In the genomic region with DNA sequence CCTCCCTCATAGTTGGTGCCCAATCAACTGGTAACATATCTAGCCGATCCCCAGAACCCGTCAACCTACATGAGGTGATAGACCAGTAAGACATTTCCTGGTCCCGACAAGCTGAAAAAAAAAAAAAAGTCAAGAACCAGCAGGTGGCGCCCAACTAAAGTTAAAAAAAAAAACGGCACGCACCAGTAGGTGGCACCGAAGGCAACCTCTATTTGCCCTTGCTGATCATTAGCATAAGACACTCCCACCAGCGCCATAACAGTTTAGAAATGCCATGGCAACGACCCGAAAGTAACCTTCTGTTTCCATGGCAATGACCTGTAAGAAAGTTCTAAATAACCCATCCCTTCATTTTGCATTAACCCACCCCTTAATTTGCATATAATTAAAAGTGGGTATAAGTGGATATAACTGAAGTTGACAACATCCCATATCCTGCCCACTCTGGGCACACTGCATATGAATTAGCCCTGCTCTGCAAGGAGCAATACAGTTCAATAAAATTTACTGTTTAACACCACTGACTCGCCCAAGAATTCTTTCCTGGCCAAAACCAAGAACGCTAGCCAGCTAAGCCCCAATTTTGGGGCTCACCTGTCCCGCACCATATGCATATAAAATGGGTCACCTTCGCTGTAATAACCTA, we compare ENCODE assay signal across 8 cellular contexts.
A peak's percentile ranks its signal among the peaks of the same experiment; 100 is the strongest.
DNase-seq lines count a peak whose midpoint lies in the region; ATAC-seq, FAIRE-seq and TF ChIP-seq lines count a peak whose summit lies in the region.

No MANE protein-coding gene starts in this region.

- in situ Hi-C loops in K562 (cut with MboI) = no loop called here

- H3K4me3 ChIP-seq in K562 = no peak overlapping the region
- H3K4me3 ChIP-seq in stomach = no peak overlapping the region

- FAIRE-seq in K562 (lab: Jason Lieb, UNC) = no peak

- H2AFZ ChIP-seq in K562 (ENCODE audit: low read depth, low read length) = no peak overlapping the region

- CTCF ChIA-PET in RWPE1 (lab: Yijun Ruan, JAX) (interaction anchor here (0.6 to 1.4 kb wide), 6 partner anchors 15 to 1711 kb away, joined by 3 to 5 read pairs (median 4); no protein-coding TSS in a partner anchor), K562 (lab: Yijun Ruan, JAX; ENCODE audit: low intra/inter-chr PET ratio) (interaction anchor here (0.6 to 1.0 kb wide), 7 partner anchors 282 to 1164 kb away, joined by 3 to 5 read pairs (median 4); no protein-coding TSS in a partner anchor)

- TF ChIP-seq POLR2A in K562 (conservative IDR thresholded peaks at IDR 0.05) (no peak), stomach (IDR thresholded peaks at IDR 0.05) (no peak)

- no peaks in the 10 kb centered on the region for H4K20me1 ChIP-seq in K562 (replicated peaks; ENCODE audit: control insufficient read depth, insufficient read depth, low read length)

- POLR2A ChIA-PET in RWPE1 (lab: Yijun Ruan, JAX; ENCODE audit: low non-redundant PET) (no interaction called here), K562 (lab: Yijun Ruan, JAX) (no interaction called here)

- H3K27ac ChIP-seq in RWPE1 = no peak overlapping the region
- no peak overlapping the region for H3K27ac ChIP-seq in K562 (ENCODE audit: extremely low read depth, low read depth, low read length)
- no peak overlapping the region for H3K27ac ChIP-seq in stomach

- H3K4me1 ChIP-seq in K562 (replicated peaks in 1 of 2; ENCODE audit: control insufficient read depth in 2 of 2, insufficient read depth in 2 of 2, low read length in 2 of 2) = no peaks in the 10 kb centered on the region
- no peaks in the 10 kb centered on the region for H3K4me1 ChIP-seq in stomach

- DNase-seq in activated effector memory CD4-positive, alpha-beta T cell treated with anti-CD3 and anti-CD28 coated beads, Interleukin-2, amount 50 U/mL, for 16 hours = peak; percentile 63
- no peak for DNase-seq in activated effector memory CD4-positive, alpha-beta T cell treated with Interleukin-2 at 50 U/mL for 16 hours
- peak; percentile 80 for DNase-seq in HT-29 (ENCODE audit: low spot score)
- peak; percentile 3 for DNase-seq in RWPE1 (ENCODE audit: low spot score)
- peak; percentile 14 to 57 (median 25) for DNase-seq in K562 (ENCODE audit: extremely low read depth in 1 of 4, low spot score in 3 of 4)
- peak; percentile 3 for DNase-seq in kidney glomerular epithelial cell (lab: John Stamatoyannopoulos, UW)
- DNase-seq in stomach = peak; percentile 27

- H3K27me3 ChIP-seq in K562 (ENCODE audit: control insufficient read depth in 2 of 2, insufficient read depth in 2 of 2, low read length in 2 of 2) (no peaks in the 10 kb centered on the region), stomach (no peaks in the 10 kb centered on the region)

- H3K9me1 ChIP-seq in K562 (ENCODE audit: control insufficient read depth, insufficient read depth, low read length) = no peaks in the 10 kb centered on the region

- no TSS peak for BruUV-seq in K562 (replicated peaks; lab: Mats Ljungman, UMichigan)

- H3K9me3 ChIP-seq in K562 (replicated peaks; ENCODE audit: control insufficient read depth, insufficient read depth, low read depth, low read length) (no peaks in the 10 kb centered on the region), stomach (no peaks in the 10 kb centered on the region)

- ATAC-seq in GM21717 (IDR thresholded peaks at IDR 0.05; ENCODE audit: unreplicated experiment) (peak; percentile 91), K562 (peak; percentile 91)

- H3K36me3 ChIP-seq in K562 (ENCODE audit: control insufficient read depth, insufficient read depth, low read length) (no peaks in the 10 kb centered on the region), stomach (no peaks in the 10 kb centered on the region)

- intact Hi-C loops in K562 (cut with micrococcal nuclease) = loop anchor here (2.0 kb wide), 1 partner anchor 360 kb away; no protein-coding TSS in a partner anchor
- intact Hi-C loops in stomach (cut with DNase I; ENCODE audit: low total_unique reads) = no loop called here

- no peak for TF ChIP-seq EP300 in K562 (IDR thresholded peaks at IDR 0.05; ENCODE audit: low read length)
- TF ChIP-seq EP300 in stomach (IDR thresholded peaks at IDR 0.05) = no peak

- H3K4me2 ChIP-seq in K562 (ENCODE audit: insufficient read depth, low read length) = no peak overlapping the region

- H3K9ac ChIP-seq in K562 (ENCODE audit: insufficient read depth in 1 of 2, low read depth in 2 of 2, low read length in 2 of 2) = no peak overlapping the region

- no peaks in the 10 kb centered on the region for H3K79me2 ChIP-seq in K562 (ENCODE audit: control insufficient read depth, insufficient read depth, low read length)

- WGBS in K562 (ENCODE audit: insufficient coverage, low coverage, missing lambda C conversion rate) = 3% methylated on average over 7 of the region's 14 CpGs
- WGBS in stomach, 5 donors = 22 to 37% (median 32%) methylated on average over 12 to 14 of the region's 14 CpGs

- TF ChIP-seq CTCF in RWPE1 (conservative IDR thresholded peaks at IDR 0.05; ENCODE audit: low read depth) (peak; percentile 43), K562 (IDR thresholded peaks at IDR 0.05 in 2 of 3, conservative IDR thresholded peaks at IDR 0.05 in 1 of 3; ENCODE audit: insufficient read depth in 2 of 3, low read depth in 1 of 3, low read length in 3 of 3) (peak; percentile 68 to 99 (median 97)), stomach (IDR thresholded peaks at IDR 0.05) (peak in 4 of 7 experiments; percentile 24 to 73 (median 53))

- peak; percentile 28 to 36 for TF ChIP-seq RAD21 in K562 (CRISPR knock-in tag; conservative IDR thresholded peaks at IDR 0.05 in 1 of 2, IDR thresholded peaks at IDR 0.05 in 1 of 2)

TF ChIP-seq in K562, 482 proteins besides CTCF, POLR2A, EP300 and RAD21 (continues in another document):
- TF ChIP-seq PHF8 (IDR thresholded peaks at IDR 0.05; ENCODE audit: borderline replicate concordance, low read length) = no peak
- no peak for TF ChIP-seq PHB2 (IDR thresholded peaks at IDR 0.05; ENCODE audit: low read depth)
- TF ChIP-seq SP2 (IDR thresholded peaks at IDR 0.05; ENCODE audit: extremely low read depth, low read depth, low read length, poor library complexity, severe bottlenecking) = no peak
- TF ChIP-seq FOXK2 (conservative IDR thresholded peaks at IDR 0.05 in 1 of 2, IDR thresholded peaks at IDR 0.05 in 1 of 2; ENCODE audit: low read depth in 2 of 2) = no peak
- TF ChIP-seq NR2C2 (CRISPR knock-in tag; IDR thresholded peaks at IDR 0.05) = no peak
- TF ChIP-seq NR2C2 (tag; IDR thresholded peaks at IDR 0.05) = peak; percentile 91
- TF ChIP-seq RBM17 (IDR thresholded peaks at IDR 0.05; ENCODE audit: borderline replicate concordance, low read depth, low read length) = no peak
- no peak for TF ChIP-seq ZNF146 (CRISPR knock-in tag; IDR thresholded peaks at IDR 0.05; ENCODE audit: unreplicated experiment)
- TF ChIP-seq SREBF2 (CRISPR knock-in tag; IDR thresholded peaks at IDR 0.05) = no peak
- TF ChIP-seq MXI1 (IDR thresholded peaks at IDR 0.05; ENCODE audit: low read depth, low read length) = 0 out of 2 replicates have a peak, but pooled peaks have one; percentile 47
- TF ChIP-seq ZNF830 (CRISPR knock-in tag; IDR thresholded peaks at IDR 0.05) = no peak
- TF ChIP-seq CTCFL (IDR thresholded peaks at IDR 0.05; ENCODE audit: borderline replicate concordance, insufficient read depth, low read depth, low read length, poor library complexity, severe bottlenecking) = peak; percentile 59
- no peak for TF ChIP-seq ZNF583 (CRISPR knock-in tag; IDR thresholded peaks at IDR 0.05)
- no peak for TF ChIP-seq ZNF324 (CRISPR knock-in tag; IDR thresholded peaks at IDR 0.05)
- TF ChIP-seq, protein P1, sequence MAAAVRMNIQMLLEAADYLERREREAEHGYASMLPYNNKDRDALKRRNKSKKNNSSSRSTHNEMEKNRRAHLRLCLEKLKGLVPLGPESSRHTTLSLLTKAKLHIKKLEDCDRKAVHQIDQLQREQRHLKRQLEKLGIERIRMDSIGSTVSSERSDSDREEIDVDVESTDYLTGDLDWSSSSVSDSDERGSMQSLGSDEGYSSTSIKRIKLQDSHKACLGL (CRISPR knock-in tag; IDR thresholded peaks at IDR 0.05; ENCODE audit: borderline replicate concordance, poor library complexity, severe bottlenecking) = no peak
- TF ChIP-seq NFE2 (IDR thresholded peaks at IDR 0.05; ENCODE audit: low read depth) = no peak
- TF ChIP-seq STAG1 (CRISPR knock-in tag; IDR thresholded peaks at IDR 0.05; ENCODE audit: borderline replicate concordance) = no peak
- no peak for TF ChIP-seq ZNF76 (CRISPR knock-in tag; IDR thresholded peaks at IDR 0.05; ENCODE audit: borderline replicate concordance)
- TF ChIP-seq FOXA3 (CRISPR knock-in tag; conservative IDR thresholded peaks at IDR 0.05 in 1 of 2, IDR thresholded peaks at IDR 0.05 in 1 of 2) = no peak

Comparison
In these comparisons a context has a peak if more than half of its experiments do, and no peak if none do; other contexts are left out.
1. CTCF ChIP-seq: peak in every context shown above with its lines; median percentile 97 in K562; 53 in stomach; 43 in RWPE1.